ENCODE assay signal across 1 cellular context in genomic region chr20:3819413-3820047, GRCh38.
TF ChIP-seq lines count a peak whose summit lies in the region.

No MANE protein-coding gene starts in this region.

TF ChIP-seq in GM23338, 12 proteins besides CTCF, POLR2A, EP300 and RAD21:
- TF ChIP-seq ZNF462 (CRISPR knock-in tag; IDR thresholded peaks at IDR 0.05) (no peak), REST (IDR thresholded peaks at IDR 0.05; ENCODE audit: unreplicated experiment) (no peak), NANOG (IDR thresholded peaks at IDR 0.05; ENCODE audit: borderline replicate concordance) (no peak), ETS1 (IDR thresholded peaks at IDR 0.05) (no peak), ZNF114 (CRISPR knock-in tag; IDR thresholded peaks at IDR 0.05) (no peak), ZNF331 (CRISPR knock-in tag; IDR thresholded peaks at IDR 0.05; ENCODE audit: low read depth) (no peak), EZH2phosphoT487 (IDR thresholded peaks at IDR 0.05; ENCODE audit: unreplicated experiment) (no peak), JUNB (IDR thresholded peaks at IDR 0.05; ENCODE audit: unreplicated experiment) (no peak), CREB1 (CRISPR knock-in tag; IDR thresholded peaks at IDR 0.05; ENCODE audit: low read depth) (no peak), STAT1 (IDR thresholded peaks at IDR 0.05; ENCODE audit: unreplicated experiment) (no peak), POLR2AphosphoS5 (IDR thresholded peaks at IDR 0.05; ENCODE audit: low read depth) (no peak), EZH2 (IDR thresholded peaks at IDR 0.05; ENCODE audit: low read depth, unreplicated experiment) (no peak)
TF ChIP-seq in GM23338: peak in this region for 0.
